In the genomic region with DNA sequence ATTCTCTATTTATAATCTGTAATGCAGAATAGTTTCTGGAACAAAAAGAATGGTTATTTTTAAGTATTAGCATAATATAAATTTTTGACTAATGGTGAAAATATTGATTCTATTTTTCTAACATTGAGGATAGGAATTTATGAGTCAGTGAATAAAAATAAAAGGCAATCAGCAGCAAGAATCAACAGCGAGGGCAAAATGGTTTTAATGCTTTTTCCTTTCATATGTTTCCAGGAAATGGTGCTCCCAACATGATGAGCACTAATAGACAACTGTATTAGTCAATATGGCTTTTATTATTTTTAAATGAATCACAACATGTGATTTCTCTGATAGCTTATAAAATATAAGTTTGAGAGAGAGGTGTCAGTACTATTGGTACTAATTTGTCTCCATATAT, we compare ENCODE assay signal across 24 cellular contexts.
"Had no signal": no experiment of that assay in that cellular context is flagged by ENCODE, and none has a peak within 500 bp of the region (broad histone marks: within the 10 kb centered on the region; RNA-seq: fewer than 3 reads in every experiment).

No MANE protein-coding gene starts in this region.

- H3K27me3 ChIP-seq: adrenal gland, dorsolateral prefrontal cortex, heart right ventricle, neural progenitor cell, upper lobe of right lung had no signal

- H3K9me3 Mint-ChIP-seq: activated naive CD4-positive, alpha-beta T cell treated with anti-CD3 and anti-CD28 coated beads, Interleukin-2, amount 50 U/mL, for 72 hours; activated T-helper 1 cell treated with anti-CD3 and anti-CD28 coated beads, Interleukin-12 subunit alpha, Interleukin-12 subunit beta, Interleukin-2, Interleukin-4 antibody, amounts not matched to agents 30 ng/mL and 10 ng/mL and 1 ng/mL, durations not matched to agents 14 hours and 24 hours and 36 hours; endodermal cell; naive B cell; neural progenitor cell; stimulated activated memory B cell treated with anti-CD40 and anti-IgM and Interleukin-4, amounts not matched to agents 10 μg/mL and 1 μg/mL and 100 μg/mL, for 72 hours; T-helper 2 cell treated with Interferon-gamma antibody and Interleukin-4, amounts not matched to agents 5 μg/mL and 100 μg/mL, for 36 hours; WTC11 had no signal

- H3K4me3 Mint-ChIP-seq: activated CD4-positive, alpha-beta T cell treated with anti-CD3 and anti-CD28 coated beads for 36 hours; activated T-helper 1 cell treated with anti-CD3 and anti-CD28 coated beads, Interleukin-12 subunit alpha, Interleukin-12 subunit beta, Interleukin-2, Interleukin-4 antibody, amounts not matched to agents 30 ng/mL and 10 ng/mL and 1 ng/mL, durations not matched to agents 14 hours and 24 hours and 36 hours; endodermal cell; naive B cell; neural progenitor cell; stimulated activated memory B cell treated with anti-CD40 and anti-IgM and Interleukin-4, amounts not matched to agents 10 μg/mL and 1 μg/mL and 100 μg/mL, for 72 hours; T-helper 2 cell treated with Interferon-gamma antibody and Interleukin-4, amounts not matched to agents 5 μg/mL and 100 μg/mL, for 36 hours; WTC11 had no signal

- H3K27ac ChIP-seq: adrenal gland, dorsolateral prefrontal cortex, heart right ventricle, neural progenitor cell, psoas muscle, upper lobe of right lung had no signal

- H3K27ac Mint-ChIP-seq: activated CD4-positive, alpha-beta T cell treated with anti-CD3 and anti-CD28 coated beads for 36 hours; activated naive CD4-positive, alpha-beta T cell treated with anti-CD3 and anti-CD28 coated beads, Interleukin-2, amount 50 U/mL, for 72 hours; activated T-helper 1 cell treated with anti-CD3 and anti-CD28 coated beads, Interleukin-12 subunit alpha, Interleukin-12 subunit beta, Interleukin-2, Interleukin-4 antibody, amounts not matched to agents 30 ng/mL and 10 ng/mL and 1 ng/mL, durations not matched to agents 14 hours and 24 hours and 36 hours; endodermal cell; naive B cell; neural progenitor cell; stimulated activated memory B cell treated with anti-CD40 and anti-IgM and Interleukin-4, amounts not matched to agents 10 μg/mL and 1 μg/mL and 100 μg/mL, for 72 hours; T-helper 2 cell treated with Interferon-gamma antibody and Interleukin-4, amounts not matched to agents 5 μg/mL and 100 μg/mL, for 36 hours; WTC11 had no signal

- DNase-seq: activated CD4-positive, alpha-beta T cell treated with anti-CD3 and anti-CD28 coated beads for 36 hours; activated CD4-positive, alpha-beta T cell treated with anti-CD3 and anti-CD28 coated beads, Interleukin-2, amount 50 U/mL, for 48 hours; activated gamma-delta T cell treated with Interleukin-2 at 50 U/mL for 16 hours; activated T-cell treated with anti-CD3 and anti-CD28 coated beads for 4 hours; adrenal gland; dorsolateral prefrontal cortex; endodermal cell; erythroblast; heart right ventricle; left cardiac atrium; mesenchymal stem cell; mucosa of descending colon; naive B cell; psoas muscle; right cardiac atrium; stimulated activated CD4-positive, alpha-beta T cell treated with anti-CD3 and anti-CD28 coated beads, Interleukin-4, amount 100 ng/mL, for 24 hours; upper lobe of right lung had no signal

- H3K4me1 ChIP-seq: adrenal gland, heart right ventricle, neural progenitor cell, psoas muscle, upper lobe of right lung had no signal

- H3K36me3 ChIP-seq: adrenal gland, heart right ventricle, neural progenitor cell, upper lobe of right lung had no signal

- H3K9ac ChIP-seq: neural progenitor cell had no signal

- H3K4me1 Mint-ChIP-seq: activated CD4-positive, alpha-beta T cell treated with anti-CD3 and anti-CD28 coated beads for 36 hours; endodermal cell; naive B cell; neural progenitor cell; stimulated activated memory B cell treated with anti-CD40 and anti-IgM and Interleukin-4, amounts not matched to agents 10 μg/mL and 1 μg/mL and 100 μg/mL, for 72 hours had no signal

- ATAC-seq: activated CD4-positive, alpha-beta T cell treated with anti-CD3 and anti-CD28 coated beads for 36 hours; activated naive CD4-positive, alpha-beta T cell treated with anti-CD3 and anti-CD28 coated beads, Interleukin-2, amount 50 U/mL, for 72 hours; heart right ventricle; left cardiac atrium; mucosa of descending colon; psoas muscle; right cardiac atrium; stimulated activated memory B cell treated with anti-CD40 and anti-IgM and Interleukin-4, amounts not matched to agents 10 μg/mL and 1 μg/mL and 100 μg/mL, for 72 hours; upper lobe of right lung; WTC11 had no signal

- H3K27me3 Mint-ChIP-seq: activated CD4-positive, alpha-beta T cell treated with anti-CD3 and anti-CD28 coated beads for 36 hours; naive B cell; stimulated activated memory B cell treated with anti-CD40 and anti-IgM and Interleukin-4, amounts not matched to agents 10 μg/mL and 1 μg/mL and 100 μg/mL, for 72 hours had no signal

- H2AFZ ChIP-seq: neural progenitor cell had no signal

- H3K4me3 ChIP-seq: adrenal gland, dorsolateral prefrontal cortex, heart right ventricle, mucosa of descending colon, neural progenitor cell, psoas muscle, smooth muscle cell, upper lobe of right lung had no signal

- H3K36me3 Mint-ChIP-seq: activated naive CD4-positive, alpha-beta T cell treated with anti-CD3 and anti-CD28 coated beads, Interleukin-2, amount 50 U/mL, for 72 hours; naive B cell; neural progenitor cell; stimulated activated memory B cell treated with anti-CD40 and anti-IgM and Interleukin-4, amounts not matched to agents 10 μg/mL and 1 μg/mL and 100 μg/mL, for 72 hours had no signal

- H3K4me2 ChIP-seq: neural progenitor cell, smooth muscle cell had no signal

- H3K9me3 ChIP-seq: adrenal gland, heart right ventricle, mucosa of descending colon, psoas muscle, upper lobe of right lung had no signal
